In the genomic region with DNA sequence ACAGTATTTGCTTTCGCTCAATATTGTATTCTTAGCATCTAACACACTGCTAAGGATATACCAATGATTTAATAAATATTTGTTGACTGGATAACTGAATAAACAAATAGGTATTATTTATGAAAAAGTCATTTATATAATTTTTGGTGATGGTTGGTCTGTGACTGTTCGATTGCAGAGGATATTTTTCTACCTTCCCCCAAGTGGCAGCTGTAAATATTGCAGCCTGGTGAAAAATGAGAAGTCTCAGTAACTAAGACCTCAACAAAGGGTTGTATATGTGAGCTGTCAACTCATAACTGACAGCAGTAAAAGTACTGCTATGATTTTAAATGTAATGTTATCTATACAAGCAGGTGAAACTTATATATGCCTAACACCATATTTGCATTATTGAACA, we compare ENCODE assay signal across 8 cellular contexts. TPM values are rescaled to one million over a fixed set of nuclear protein-coding genes. Genes with fewer than 3 reads are reported as not detected.
DNase-seq lines count a peak whose midpoint lies in the region; ATAC-seq, FAIRE-seq and TF ChIP-seq lines count a peak whose summit lies in the region.

No MANE protein-coding gene starts in this region.

- dilution Hi-C loops in keratinocyte (cut with MboI; ENCODE audit: extremely low pct_ligation_motif_present, low sequenced_read_pairs): no loop called here

- no peak overlapping the region for H2AFZ ChIP-seq in GM23248
- H2AFZ ChIP-seq in keratinocyte (ENCODE audit: control insufficient read depth, low read length): no peak overlapping the region

- no peaks in the 10 kb centered on the region for H3K9me2 ChIP-seq in GM23248 (ENCODE audit: insufficient read depth)

- WGBS in GM23248 (ENCODE audit: low coverage in 1 of 2, low lambda C conversion rate in 2 of 2, missing lambda C conversion rate in 2 of 2), 2 experiments: 74 to 81% methylated on average over 2 of the region's 2 CpGs
- 40 to 58% methylated on average over 2 of the region's 2 CpGs for WGBS in gastroesophageal sphincter (ENCODE audit: low coverage in 1 of 2), 2 donors

- no peak for ATAC-seq in gastroesophageal sphincter

- H3K27me3 Mint-ChIP-seq in Calu3 (ENCODE audit: unreplicated experiment): no peaks in the 10 kb centered on the region

- no peaks in the 10 kb centered on the region for H3K36me3 Mint-ChIP-seq in Calu3 (ENCODE audit: insufficient read depth, unreplicated experiment)

- no peak overlapping the region for H3K27ac Mint-ChIP-seq in Calu3 (ENCODE audit: unreplicated experiment)

- no peaks in the 10 kb centered on the region for H4K20me1 ChIP-seq in GM23248 (ENCODE audit: insufficient read depth)
- no peaks in the 10 kb centered on the region for H4K20me1 ChIP-seq in keratinocyte (ENCODE audit: control insufficient read depth, extremely low read depth, insufficient read depth, low read length)

- FAIRE-seq in keratinocyte (lab: Jason Lieb, UNC): no peak

- peak; percentile 34 for TF ChIP-seq CTCF in Calu3 (IDR thresholded peaks at IDR 0.05; ENCODE audit: unreplicated experiment)
- peak; percentile 32 for TF ChIP-seq CTCF in RWPE1 (conservative IDR thresholded peaks at IDR 0.05; ENCODE audit: low read depth)
- peak; percentile 7 to 58 (median 45) for TF ChIP-seq CTCF in keratinocyte (optimal IDR thresholded peaks at IDR 0.05 in 1 of 3, IDR thresholded peaks at IDR 0.05 in 1 of 3, conservative IDR thresholded peaks at IDR 0.05 in 1 of 3; ENCODE audit: extremely low read depth in 1 of 3, insufficient read depth in 2 of 3, low read length in 3 of 3)
- peak in 1 of 4 experiments; percentile 23 for TF ChIP-seq CTCF in gastroesophageal sphincter (IDR thresholded peaks at IDR 0.05)

- no TSS peak for BruUV-seq in Calu3 (replicated peaks; lab: Mats Ljungman, UMichigan)

- H3K9me1 ChIP-seq in keratinocyte (ENCODE audit: control insufficient read depth, extremely low read depth, insufficient read depth, low read length): no peaks in the 10 kb centered on the region

- H3K9ac ChIP-seq in GM23248 (no peak overlapping the region), keratinocyte (ENCODE audit: control insufficient read depth, extremely low read depth, insufficient read depth, low read length) (no peak overlapping the region)

- H3K36me3 ChIP-seq in GM23248 (ENCODE audit: low read depth) (no peaks in the 10 kb centered on the region), keratinocyte (ENCODE audit: control insufficient read depth in 2 of 2, extremely low read depth in 1 of 2, insufficient read depth in 2 of 2, low read length in 2 of 2) (no peaks in the 10 kb centered on the region), gastroesophageal sphincter (no peaks in the 10 kb centered on the region)

- no peak for TF ChIP-seq POLR2A in gastroesophageal sphincter (IDR thresholded peaks at IDR 0.05)

- DNase-seq in Calu3: peak; percentile 16
- peak; percentile 4 for DNase-seq in GM23248
- no peak for DNase-seq in RWPE1 (ENCODE audit: low spot score)
- DNase-seq in keratinocyte (ENCODE audit: low read depth, low spot score): no peak
- DNase-seq in NCI-H524 treated with DMSO at 0.1 percent for 48 hours (lab: John Stamatoyannopoulos, UW): no peak
- no peak for DNase-seq in NCI-H1105 (lab: John Stamatoyannopoulos, UW)
- DNase-seq in stimulated activated CD4-positive, alpha-beta T cell treated with anti-CD3 and anti-CD28 coated beads, Interleukin-4, amount 100 ng/mL, for 24 hours: no peak

- no peaks in the 10 kb centered on the region for H3K9me3 ChIP-seq in GM23248 (ENCODE audit: low read depth)
- H3K9me3 ChIP-seq in keratinocyte (ENCODE audit: control insufficient read depth, low read depth, low read length): no peaks in the 10 kb centered on the region
- no peaks in the 10 kb centered on the region for H3K9me3 ChIP-seq in gastroesophageal sphincter

- in situ Hi-C loops in GM23248 (cut with MboI): loop anchor here (10.0 kb wide), 2 partner anchors 345 to 525 kb away; no protein-coding TSS in a partner anchor

- no peaks in the 10 kb centered on the region for H3F3A ChIP-seq in GM23248 (ENCODE audit: insufficient read depth)

- no peak overlapping the region for H3K4me3 Mint-ChIP-seq in Calu3 (ENCODE audit: low read depth, unreplicated experiment)

- H3K9me3 Mint-ChIP-seq in Calu3 (ENCODE audit: low read depth, unreplicated experiment): no peaks in the 10 kb centered on the region

- CTCF ChIA-PET in Calu3 (lab: Charles Lee): interaction anchor here (0.6 to 0.8 kb wide), 2 partner anchors 14 to 340 kb away, joined by 3 read pairs; no protein-coding TSS in a partner anchor
- CTCF ChIA-PET in RWPE1 (lab: Yijun Ruan, JAX): interaction anchor here (0.5 to 0.7 kb wide), 2 partner anchors 350 to 1377 kb away, joined by 3 read pairs; no protein-coding TSS in a partner anchor

- intact Hi-C loops in Calu3 (cut with micrococcal nuclease; ENCODE audit: unreplicated experiment): no loop called here

- H3K4me1 ChIP-seq in GM23248 (ENCODE audit: insufficient read depth): no peaks in the 10 kb centered on the region
- H3K4me1 ChIP-seq in keratinocyte (ENCODE audit: control insufficient read depth, extremely low read depth, insufficient read depth, low read length): no peaks in the 10 kb centered on the region
- no peaks in the 10 kb centered on the region for H3K4me1 ChIP-seq in gastroesophageal sphincter

- H3K4me1 Mint-ChIP-seq in Calu3 (ENCODE audit: low read depth, unreplicated experiment): no peaks in the 10 kb centered on the region

- TF ChIP-seq EP300 in gastroesophageal sphincter (IDR thresholded peaks at IDR 0.05): no peak

- H3K27me3 ChIP-seq in GM23248 (replicated peaks; ENCODE audit: insufficient read depth): no peaks in the 10 kb centered on the region
- H3K27me3 ChIP-seq in keratinocyte (ENCODE audit: control insufficient read depth, extremely low read depth, insufficient read depth, low read length): no peaks in the 10 kb centered on the region
- H3K27me3 ChIP-seq in gastroesophageal sphincter: no peaks in the 10 kb centered on the region

- H3K4me2 ChIP-seq in GM23248 (ENCODE audit: unreplicated experiment) (no peak overlapping the region), keratinocyte (ENCODE audit: control insufficient read depth, extremely low read depth, insufficient read depth, low read depth, low read length) (no peak overlapping the region)

- POLR2A ChIA-PET in RWPE1 (lab: Yijun Ruan, JAX; ENCODE audit: low non-redundant PET): no interaction called here

- H3K27ac ChIP-seq in GM23248: no peak overlapping the region
- no peak overlapping the region for H3K27ac ChIP-seq in RWPE1
- H3K27ac ChIP-seq in keratinocyte (ENCODE audit: control insufficient read depth, insufficient read depth, low read length): no peak overlapping the region
- H3K27ac ChIP-seq in gastroesophageal sphincter: no peak overlapping the region

- no peaks in the 10 kb centered on the region for H3K79me2 ChIP-seq in GM23248 (ENCODE audit: insufficient read depth)
- H3K79me2 ChIP-seq in keratinocyte (ENCODE audit: control insufficient read depth, insufficient read depth, low read length): no peaks in the 10 kb centered on the region

- H3K4me3 ChIP-seq in GM23248 (no peak overlapping the region), keratinocyte (ENCODE audit: control insufficient read depth in 2 of 3, extremely low read depth in 1 of 3, insufficient read depth in 2 of 3, low read depth in 1 of 3, low read length in 3 of 3) (no peak overlapping the region), gastroesophageal sphincter (no peak overlapping the region)

RNA-seq across cellular contexts. Expression of a gene that starts 36.0 kb away (rescaled TPM):
- total RNA-seq in Calu3 (2022) (not detected in 2 replicates), gastroesophageal sphincter (not detected)
- total RNA-seq in GM23248 (2014; rRNA removed; shearing (Covaris generic)): not detected in 2 replicates
- polyA plus RNA-seq in GM23248 (2016; fragmentation: Nextera tagmentation; extraction: Ambion mirVana) (not detected in 2 replicates), keratinocyte (not detected in 3 replicates)
- not detected for polyA plus RNA-seq in keratinocyte (2011; ENCODE audit: low read depth)
- polyA plus RNA-seq in keratinocyte (2011; cell fraction: cytosol; rRNA removed): not detected in 2 replicates
- not detected in 2 replicates for polyA plus RNA-seq in keratinocyte (2011; cell fraction: nucleus; rRNA removed)
- polyA plus RNA-seq in keratinocyte (2012; ENCODE audit: low replicate concordance): 0.06 TPM in 1 of 2 replicates, not detected in the other
- polyA minus RNA-seq in keratinocyte: not detected in 3 replicates
- polyA minus RNA-seq in keratinocyte (2011; cell fraction: cytosol; rRNA and poly(A)+ RNA removed): not detected
- polyA minus RNA-seq in keratinocyte (2011; cell fraction: nucleus; rRNA and poly(A)+ RNA removed): not detected in 2 replicates

Comparison
In these comparisons a context has a peak if more than half of its experiments do, and no peak if none do; other contexts are left out.
1. DNase-seq: peak in Calu3 (single experiment) and GM23248 (single experiment); none in RWPE1 (single experiment), keratinocyte (single experiment), NCI-H524 treated with DMSO at 0.1 percent for 48 hours (single experiment), NCI-H1105 (single experiment) and stimulated activated CD4-positive, alpha-beta T cell treated with anti-CD3 and anti-CD28 coated beads, Interleukin-4, amount 100 ng/mL, for 24 hours (single experiment).